In the genomic region with DNA sequence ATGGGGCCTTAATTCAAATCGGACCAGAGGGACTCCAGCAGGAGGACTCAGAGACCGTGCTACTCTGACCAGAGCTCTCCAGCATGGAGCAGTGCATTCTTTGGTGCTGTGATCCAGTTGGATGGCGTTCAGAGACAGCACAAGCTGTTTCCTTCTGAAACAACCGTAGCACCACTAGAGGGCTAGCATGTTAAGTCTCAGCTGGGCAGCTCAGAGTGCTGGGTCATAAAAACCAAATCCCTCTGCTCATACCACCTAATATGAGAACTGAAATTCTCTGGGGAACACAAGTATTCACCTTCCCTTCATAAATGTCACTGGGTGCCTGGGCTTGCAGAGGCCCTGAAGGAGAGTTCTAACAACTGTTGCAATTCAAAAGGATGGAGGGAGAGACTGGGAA, we compare ENCODE assay signal across 1 cellular context.
TF ChIP-seq lines count a peak whose summit lies in the region.

No MANE protein-coding gene starts in this region.

TF ChIP-seq in H1, 55 proteins besides CTCF, POLR2A, EP300 and RAD21 (continued from another document):
- TF ChIP-seq TAF7 (optimal IDR thresholded peaks at IDR 0.05; ENCODE audit: borderline replicate concordance, low read depth, low read length) (no peak), FOSL1 (IDR thresholded peaks at IDR 0.05; ENCODE audit: insufficient read depth, low read depth, low read length) (no peak), JUND (IDR thresholded peaks at IDR 0.05; ENCODE audit: low read length) (no peak), EGR1 (IDR thresholded peaks at IDR 0.05; ENCODE audit: borderline replicate concordance, low read depth, low read length) (no peak), SIX5 (IDR thresholded peaks at IDR 0.05; ENCODE audit: low read depth, low read length) (no peak), RFX5 (IDR thresholded peaks at IDR 0.05; ENCODE audit: borderline replicate concordance, low read depth, low read length) (no peak), NRF1 (IDR thresholded peaks at IDR 0.05; ENCODE audit: low read depth, low read length) (no peak), TBP (IDR thresholded peaks at IDR 0.05; ENCODE audit: low read depth, low read length) (no peak), BCL11A (IDR thresholded peaks at IDR 0.05; ENCODE audit: low read depth in 2 of 2, low read length in 2 of 2) (no peak), HDAC2 (IDR thresholded peaks at IDR 0.05; ENCODE audit: borderline replicate concordance in 1 of 2, low read depth in 2 of 2, low read length in 2 of 2) (no peak), RXRA (IDR thresholded peaks at IDR 0.05; ENCODE audit: insufficient read depth, low read depth, low read length) (no peak), CTBP2 (IDR thresholded peaks at IDR 0.05; ENCODE audit: borderline replicate concordance, insufficient read depth, insufficient read length, low read length) (no peak)
- TF ChIP-seq, protein P1, sequence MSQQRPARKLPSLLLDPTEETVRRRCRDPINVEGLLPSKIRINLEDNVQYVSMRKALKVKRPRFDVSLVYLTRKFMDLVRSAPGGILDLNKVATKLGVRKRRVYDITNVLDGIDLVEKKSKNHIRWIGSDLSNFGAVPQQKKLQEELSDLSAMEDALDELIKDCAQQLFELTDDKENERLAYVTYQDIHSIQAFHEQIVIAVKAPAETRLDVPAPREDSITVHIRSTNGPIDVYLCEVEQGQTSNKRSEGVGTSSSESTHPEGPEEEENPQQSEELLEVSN (IDR thresholded peaks at IDR 0.05): no peak
